13 cellular contexts compared by ENCODE assay signal in genomic region chr6:21678990-21679389, GRCh38.
A peak's percentile ranks its signal among the peaks of the same experiment; 100 is the strongest.
DNase-seq lines count a peak whose midpoint lies in the region; ATAC-seq and TF ChIP-seq lines count a peak whose summit lies in the region.
"Had no signal": no experiment of that assay in that cellular context is flagged by ENCODE, and none has a peak within 500 bp of the region (broad histone marks: within the 10 kb centered on the region; RNA-seq: fewer than 3 reads in every experiment).

No MANE protein-coding gene starts in this region.

- no peak for TF ChIP-seq CTCF in esophagus muscularis mucosa (IDR thresholded peaks at IDR 0.05)

- H3K4me3 ChIP-seq in esophagus muscularis mucosa: no peak overlapping the region

- peaks cover 0 to 4% of the 10 kb centered on the region in 2 donors for H3K27me3 Mint-ChIP-seq in stimulated activated naive B cell treated with anti-CD40 and anti-IgM and Interleukin-4, amounts not matched to agents 10 μg/mL and 1 μg/mL and 100 μg/mL, for 72 hours

- WGBS in esophagus muscularis mucosa: 65% methylated on average over 5 of the region's 6 CpGs

- no peak for TF ChIP-seq POLR2A in esophagus muscularis mucosa (IDR thresholded peaks at IDR 0.05; ENCODE audit: low read depth)

- DNase-seq in ELF-1 (ENCODE audit: low read depth, low spot score) (peak; percentile 70), RKO (ENCODE audit: low spot score) (peak; percentile 18), esophagus muscularis mucosa (ENCODE audit: extremely low spot score) (no peak), pulmonary artery endothelial cell (ENCODE audit: low read depth, low spot score) (peak; percentile 49)
- no peak for DNase-seq in stimulated activated naive B cell treated with anti-CD40 and anti-IgM and Interleukin-4, amounts not matched to agents 10 μg/mL and 1 μg/mL and 100 μg/mL, for 72 hours
- DNase-seq: activated naive CD8-positive, alpha-beta T cell treated with anti-CD3 and anti-CD28 coated beads, Interleukin-2, amount 50 U/mL, for 24 hours; GOT3; Kasumi-1; naive thymus-derived CD8-positive, alpha-beta T cell; NCI-H2029 had no signal

- H3K4me1 ChIP-seq in esophagus muscularis mucosa: peaks cover 5 to 16% (median 14%) of the 10 kb centered on the region in 4 donors

- H3K9me3 ChIP-seq in esophagus muscularis mucosa: no peaks in the 10 kb centered on the region

- no peaks in the 10 kb centered on the region for H3K36me3 Mint-ChIP-seq in stimulated activated naive B cell treated with anti-CD40 and anti-IgM and Interleukin-4, amounts not matched to agents 10 μg/mL and 1 μg/mL and 100 μg/mL, for 72 hours
- H3K36me3 Mint-ChIP-seq: naive thymus-derived CD8-positive, alpha-beta T cell had no signal

- ATAC-seq in HG02571 (IDR thresholded peaks at IDR 0.05; ENCODE audit: unreplicated experiment) (no peak), HG03139 (IDR thresholded peaks at IDR 0.05; ENCODE audit: unreplicated experiment) (no peak), HG03025 (IDR thresholded peaks at IDR 0.05; ENCODE audit: low FRiP score, unreplicated experiment) (no peak)
- ATAC-seq in stimulated activated naive B cell treated with anti-CD40 and anti-IgM and Interleukin-4, amounts not matched to agents 10 μg/mL and 1 μg/mL and 100 μg/mL, for 72 hours (replicated peaks): no peak
- ATAC-seq: activated naive CD8-positive, alpha-beta T cell treated with anti-CD3 and anti-CD28 coated beads, Interleukin-2, amount 50 U/mL, for 24 hours; naive thymus-derived CD8-positive, alpha-beta T cell had no signal

- H3K4me3 Mint-ChIP-seq in stimulated activated naive B cell treated with anti-CD40 and anti-IgM and Interleukin-4, amounts not matched to agents 10 μg/mL and 1 μg/mL and 100 μg/mL, for 72 hours: no peak overlapping the region
- H3K4me3 Mint-ChIP-seq: activated naive CD8-positive, alpha-beta T cell treated with anti-CD3 and anti-CD28 coated beads, Interleukin-2, amount 50 U/mL, for 24 hours; naive thymus-derived CD8-positive, alpha-beta T cell had no signal

- TF ChIP-seq EP300 in esophagus muscularis mucosa (IDR thresholded peaks at IDR 0.05): no peak

- no peaks in the 10 kb centered on the region for H3K4me1 Mint-ChIP-seq in stimulated activated naive B cell treated with anti-CD40 and anti-IgM and Interleukin-4, amounts not matched to agents 10 μg/mL and 1 μg/mL and 100 μg/mL, for 72 hours
- H3K4me1 Mint-ChIP-seq: activated naive CD8-positive, alpha-beta T cell treated with anti-CD3 and anti-CD28 coated beads, Interleukin-2, amount 50 U/mL, for 24 hours had no signal

- H3K27me3 ChIP-seq in esophagus muscularis mucosa: no peaks in the 10 kb centered on the region

- intact Hi-C loops in esophagus muscularis mucosa (cut with DNase I): no loop called here

- H3K27ac Mint-ChIP-seq in stimulated activated naive B cell treated with anti-CD40 and anti-IgM and Interleukin-4, amounts not matched to agents 10 μg/mL and 1 μg/mL and 100 μg/mL, for 72 hours: no peak overlapping the region
- H3K27ac Mint-ChIP-seq: activated naive CD8-positive, alpha-beta T cell treated with anti-CD3 and anti-CD28 coated beads, Interleukin-2, amount 50 U/mL, for 24 hours had no signal

- no peaks in the 10 kb centered on the region for H3K36me3 ChIP-seq in esophagus muscularis mucosa

- peak overlapping the region; percentile 54 to 78 (median 70) for H3K27ac ChIP-seq in esophagus muscularis mucosa (replicated peaks in 1 of 4)

- H3K9me3 Mint-ChIP-seq in stimulated activated naive B cell treated with anti-CD40 and anti-IgM and Interleukin-4, amounts not matched to agents 10 μg/mL and 1 μg/mL and 100 μg/mL, for 72 hours: no peaks in the 10 kb centered on the region

Comparison
In these comparisons a context has a peak if more than half of its experiments do, and no peak if none do; other contexts are left out.
1. DNase-seq: peak in ELF-1 (single experiment), RKO (single experiment) and pulmonary artery endothelial cell (single experiment); none in esophagus muscularis mucosa (single experiment) and stimulated activated naive B cell treated with anti-CD40 and anti-IgM and Interleukin-4, amounts not matched to agents 10 μg/mL and 1 μg/mL and 100 μg/mL, for 72 hours (single experiment).